18 cellular contexts compared by ENCODE assay signal in the genomic region with DNA sequence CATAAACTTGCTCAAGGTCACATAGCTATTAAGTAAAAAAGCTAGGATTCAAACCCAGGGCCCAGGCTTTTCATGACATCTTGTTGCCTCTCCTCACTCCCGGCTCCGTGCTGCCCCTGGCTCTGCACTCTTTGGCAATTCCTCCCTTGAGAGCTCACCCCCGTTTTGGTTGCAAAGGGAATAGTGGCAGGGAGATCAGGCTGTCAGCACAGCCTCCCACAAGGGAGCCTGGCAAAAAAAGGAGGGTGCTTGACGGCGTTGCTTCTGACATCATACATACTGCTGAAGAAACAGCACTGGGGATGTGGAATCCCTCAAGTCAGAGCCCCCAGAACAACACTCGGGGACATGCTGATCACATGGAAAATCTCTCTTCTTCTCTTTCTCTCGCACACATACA.
"Had no signal": no experiment of that assay in that cellular context is flagged by ENCODE, and none has a peak within 500 bp of the region (broad histone marks: within the 10 kb centered on the region; RNA-seq: fewer than 3 reads in every experiment).

No MANE protein-coding gene starts in this region.

- H3K9me3 Mint-ChIP-seq: naive thymus-derived CD8-positive, alpha-beta T cell; stimulated activated naive B cell treated with anti-CD40 and anti-IgM and Interleukin-4, amounts not matched to agents 10 μg/mL and 1 μg/mL and 100 μg/mL, for 72 hours; stimulated activated naive CD8-positive, alpha-beta T cell treated with anti-CD3 and anti-CD28 coated beads, Interleukin-15, Interleukin-2, amounts not matched to agents 100 ng/mL and 50 ng/mL, for 24 hours had no signal

- H3K27me3 Mint-ChIP-seq: stimulated activated naive CD8-positive, alpha-beta T cell treated with anti-CD3 and anti-CD28 coated beads, Interleukin-15, Interleukin-2, amounts not matched to agents 100 ng/mL and 50 ng/mL, for 24 hours had no signal

- ATAC-seq: left ventricle myocardium superior, lower lobe of right lung, right lobe of liver, upper lobe of right lung had no signal

- H3K27me3 ChIP-seq: ovary, right lobe of liver, transverse colon, upper lobe of right lung, uterus had no signal

- H3K4me3 ChIP-seq: dorsolateral prefrontal cortex, lower lobe of right lung, ovary, right lobe of liver, smooth muscle cell, transverse colon, upper lobe of right lung, uterus had no signal

- DNase-seq: effector CD4-positive, alpha-beta T cell; left ventricle myocardium superior; lower lobe of right lung; nephron progenitor cell; occipital lobe; ovary; right lobe of liver; stimulated activated naive B cell treated with anti-CD40 and anti-IgM and Interleukin-4, amounts not matched to agents 10 μg/mL and 1 μg/mL and 100 μg/mL, for 72 hours; transverse colon; upper lobe of right lung; uterus had no signal

- FAIRE-seq: colon, frontal cortex, keratinocyte had no signal

- H3K4me1 ChIP-seq: right lobe of liver, upper lobe of right lung, uterus had no signal

- H3K4me3 Mint-ChIP-seq: nephron progenitor cell; stimulated activated naive B cell treated with anti-CD40 and anti-IgM and Interleukin-4, amounts not matched to agents 10 μg/mL and 1 μg/mL and 100 μg/mL, for 72 hours; stimulated activated naive CD8-positive, alpha-beta T cell treated with anti-CD3 and anti-CD28 coated beads, Interleukin-15, Interleukin-2, amounts not matched to agents 100 ng/mL and 50 ng/mL, for 24 hours had no signal

- H3K9me3 ChIP-seq: lower lobe of right lung, ovary, right lobe of liver, transverse colon, upper lobe of right lung, uterus had no signal

- H3K27ac ChIP-seq: lower lobe of right lung, ovary, right lobe of liver, transverse colon, upper lobe of right lung, uterus had no signal

- H3K27ac Mint-ChIP-seq: nephron progenitor cell; stimulated activated naive B cell treated with anti-CD40 and anti-IgM and Interleukin-4, amounts not matched to agents 10 μg/mL and 1 μg/mL and 100 μg/mL, for 72 hours; stimulated activated naive CD8-positive, alpha-beta T cell treated with anti-CD3 and anti-CD28 coated beads, Interleukin-15, Interleukin-2, amounts not matched to agents 100 ng/mL and 50 ng/mL, for 24 hours had no signal

- H3K36me3 ChIP-seq: lower lobe of right lung, ovary, right lobe of liver, transverse colon, upper lobe of right lung, uterus had no signal

- H3K36me3 Mint-ChIP-seq: naive thymus-derived CD8-positive, alpha-beta T cell; stimulated activated naive B cell treated with anti-CD40 and anti-IgM and Interleukin-4, amounts not matched to agents 10 μg/mL and 1 μg/mL and 100 μg/mL, for 72 hours had no signal

- H3K4me2 ChIP-seq: smooth muscle cell had no signal
